Comparison of ENCODE assay signal across 22 cellular contexts in genomic region chrX:134661295-134661694, GRCh38. TPM values are rescaled to one million over a fixed set of nuclear protein-coding genes. Genes with fewer than 3 reads are reported as not detected.
DNase-seq lines count a peak whose midpoint lies in the region; ATAC-seq lines count a peak whose summit lies in the region.
"Had no signal": no experiment of that assay in that cellular context is flagged by ENCODE, and none has a peak within 500 bp of the region (broad histone marks: within the 10 kb centered on the region; RNA-seq: fewer than 3 reads in every experiment).

No MANE protein-coding gene starts in this region.

- no peaks in the 10 kb centered on the region for H3K36me3 ChIP-seq in H7 (replicated peaks; ENCODE audit: control insufficient read depth, insufficient read depth, low read length)
- H3K36me3 ChIP-seq: esophagus squamous epithelium had no signal

- no peak overlapping the region for H3K4me3 ChIP-seq in H7 (ENCODE audit: insufficient read depth, low read depth, low read length)
- H3K4me3 ChIP-seq: esophagus squamous epithelium had no signal

- no peaks in the 10 kb centered on the region for H3K27me3 ChIP-seq in H7 (ENCODE audit: control insufficient read depth, insufficient read depth, low read length)
- H3K27me3 ChIP-seq: esophagus squamous epithelium had no signal

- no peak for ATAC-seq in HG03175 (IDR thresholded peaks at IDR 0.05; ENCODE audit: unreplicated experiment)
- ATAC-seq: activated CD8-positive, alpha-beta T cell treated with anti-CD3 and anti-CD28 coated beads for 36 hours; HepG2 had no signal

- DNase-seq in SIG-M5 treated with dmso at 0.1 percent for 504 hours (lab: John Stamatoyannopoulos, UW; ENCODE audit: unreplicated experiment) (peak; percentile 36), SIG-M5 (lab: John Stamatoyannopoulos, UW) (no peak), NOMO-1 treated with DMSO at 0.1 percent for 48 hours (lab: John Stamatoyannopoulos, UW; ENCODE audit: unreplicated experiment) (peak; percentile 51), islet precursor cell (peak; percentile 17), H7 (no peak), NAMALWA (ENCODE audit: low spot score) (no peak), dermis blood vessel endothelial cell (no peak)
- DNase-seq: activated CD4-positive, alpha-beta T cell treated with anti-CD3 and anti-CD28 coated beads for 1 hour; activated CD8-positive, alpha-beta T cell treated with anti-CD3 and anti-CD28 coated beads for 36 hours; activated effector memory CD4-positive, alpha-beta T cell treated with anti-CD3 and anti-CD28 coated beads, Interleukin-2, amount 50 U/mL, for 16 hours; activated naive CD8-positive, alpha-beta T cell treated with anti-CD3 and anti-CD28 coated beads, Interleukin-2, amount 10 ng/mL, durations not matched to agents 7 days and 5 days; caudate nucleus; esophagus squamous epithelium; GDM1; NCI-H1417 treated with DMSO at 0.1 percent for 48 hours; NCI-H2171; NCI-H510A treated with DMSO at 0.1 percent for 48 hours; nucleus accumbens; T-helper 2 cell had no signal

RNA-seq across cellular contexts. Expression of gene PLAC1, which starts 3.0 kb away (rescaled TPM):
- total RNA-seq in H7 (2014; rRNA removed; shearing (Covaris generic)) = 0.76 and 1.4 TPM in 2 replicates
- total RNA-seq in dermis blood vessel endothelial cell = not detected in 2 replicates
- total RNA-seq: activated CD8-positive, alpha-beta T cell treated with anti-CD3 and anti-CD28 coated beads for 36 hours; activated naive CD8-positive, alpha-beta T cell treated with anti-CD3 and anti-CD28 coated beads, Interleukin-2, amount 10 ng/mL, durations not matched to agents 7 days and 5 days; frontal cortex had no signal

Comparison
In these comparisons a context has a peak if more than half of its experiments do, and no peak if none do; other contexts are left out.
1. DNase-seq: peak in SIG-M5 treated with dmso at 0.1 percent for 504 hours (single experiment), NOMO-1 treated with DMSO at 0.1 percent for 48 hours (single experiment) and islet precursor cell (single experiment); none in SIG-M5 (single experiment), H7 (single experiment), NAMALWA (single experiment) and dermis blood vessel endothelial cell (single experiment).